Comparison of ENCODE assay signal across 9 cellular contexts in genomic region chr11:122115520-122116343, GRCh38. TPM values are rescaled to one million over a fixed set of nuclear protein-coding genes. Genes with fewer than 3 reads are reported as not detected.
DNase-seq lines count a peak whose midpoint lies in the region; ATAC-seq and TF ChIP-seq lines count a peak whose summit lies in the region.
"Had no signal": no experiment of that assay in that cellular context is flagged by ENCODE, and none has a peak within 500 bp of the region (broad histone marks: within the 10 kb centered on the region; RNA-seq: fewer than 3 reads in every experiment).

Gene BLID (minus strand): TSS chr11:122116215. CDS start chr11:122115922, 293 bp downstream.

- H3K79me2 ChIP-seq in OCI-LY3 (ENCODE audit: low read length): no peaks in the 10 kb centered on the region

- H3K27me3 Mint-ChIP-seq in activated T-helper 17 cell treated with anti-CD3 and anti-CD28 coated beads, Interleukin-2, amount 50 U/mL, for 72 hours: peaks cover 3% of the 10 kb centered on the region

- H3K27ac ChIP-seq in OCI-LY3 (ENCODE audit: low read length): no peak within 1 kb of the TSS

- H3K4me1 Mint-ChIP-seq in activated T-helper 17 cell treated with anti-CD3 and anti-CD28 coated beads, Interleukin-2, amount 50 U/mL, for 72 hours: no peaks in the 10 kb centered on the region

- H3K4me3 ChIP-seq in OCI-LY3 (ENCODE audit: low read length): no peak within 1 kb of the TSS

- H3K27ac Mint-ChIP-seq in activated T-helper 17 cell treated with anti-CD3 and anti-CD28 coated beads, Interleukin-2, amount 50 U/mL, for 72 hours: no peak within 1 kb of the TSS

- DNase-seq in EL (peak; percentile 31), fibroblast of peridontal ligament (ENCODE audit: extremely low read depth) (peak; percentile 66), putamen (ENCODE audit: low spot score) (peak; percentile 36)
- no peak for DNase-seq in activated CD8-positive, alpha-beta memory T cell treated with anti-CD3 and anti-CD28 coated beads, Interleukin-2, amount 50 U/mL, for 48 hours
- DNase-seq: stimulated activated CD4-positive, alpha-beta T cell treated with anti-CD3 and anti-CD28 coated beads, Interleukin-2, amount 100 ng/mL, for 48 hours had no signal

- no peak within 1 kb of the TSS for H2AFZ ChIP-seq in OCI-LY3 (ENCODE audit: low read depth, low read length)

- H3K9me3 Mint-ChIP-seq in activated T-helper 17 cell treated with anti-CD3 and anti-CD28 coated beads, Interleukin-2, amount 50 U/mL, for 72 hours: no peaks in the 10 kb centered on the region

- peak; percentile 64 for TF ChIP-seq CTCF in OCI-LY3 (IDR thresholded peaks at IDR 0.05; ENCODE audit: low read depth, low read length)

- no peak within 1 kb of the TSS for H3K9ac ChIP-seq in OCI-LY3 (ENCODE audit: low read length)

- no peaks in the 10 kb centered on the region for H3K9me3 ChIP-seq in OCI-LY3 (ENCODE audit: insufficient read depth, low read length)

- H3K36me3 Mint-ChIP-seq in activated T-helper 17 cell treated with anti-CD3 and anti-CD28 coated beads, Interleukin-2, amount 50 U/mL, for 72 hours (ENCODE audit: low read depth): no peaks in the 10 kb centered on the region

- no peaks in the 10 kb centered on the region for H3K27me3 ChIP-seq in OCI-LY3 (ENCODE audit: low read depth, low read length)

- H3K4me1 ChIP-seq in OCI-LY3 (ENCODE audit: low read length): peaks cover 23% of the 10 kb centered on the region

- H3K36me3 ChIP-seq in OCI-LY3 (replicated peaks; ENCODE audit: low read depth, low read length): no peaks in the 10 kb centered on the region

- no peak within 1 kb of the TSS for H3K4me3 Mint-ChIP-seq in activated T-helper 17 cell treated with anti-CD3 and anti-CD28 coated beads, Interleukin-2, amount 50 U/mL, for 72 hours

- ATAC-seq in activated T-helper 17 cell treated with anti-CD3 and anti-CD28 coated beads, Interleukin-2, amount 50 U/mL, for 72 hours (replicated peaks): no peak
- ATAC-seq in HG03196 (IDR thresholded peaks at IDR 0.05; ENCODE audit: unreplicated experiment) (no peak), HG03442 (IDR thresholded peaks at IDR 0.05; ENCODE audit: unreplicated experiment) (no peak)

- no peaks in the 10 kb centered on the region for H4K20me1 ChIP-seq in OCI-LY3 (ENCODE audit: insufficient read depth, low read length)

- H3K4me2 ChIP-seq in OCI-LY3 (ENCODE audit: low read length): no peak within 1 kb of the TSS

RNA-seq across cellular contexts. Expression of gene BLID, which starts in this region (rescaled TPM):
- total RNA-seq in activated T-helper 17 cell treated with anti-CD3 and anti-CD28 coated beads, Interleukin-2, amount 50 U/mL, for 72 hours: not detected
